In the genomic region with DNA sequence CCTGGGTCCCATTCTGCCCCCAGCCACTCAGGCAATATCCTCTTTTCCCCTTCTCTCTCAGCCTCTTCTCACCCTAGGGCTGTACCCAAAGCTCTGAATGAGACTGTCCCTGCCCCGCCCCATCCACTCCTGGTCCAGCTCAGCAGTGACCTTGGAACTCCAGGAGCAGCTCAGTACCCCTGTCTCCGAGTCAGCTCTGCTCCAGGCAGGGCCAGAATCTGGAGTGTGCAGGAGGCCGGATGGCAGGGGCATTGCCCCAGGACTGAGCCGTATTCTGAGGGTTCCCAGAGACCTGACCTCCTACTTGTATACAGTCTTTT, we compare ENCODE assay signal across 1 cellular context.
TF ChIP-seq lines count a peak whose summit lies in the region.

No MANE protein-coding gene starts in this region.

TF ChIP-seq in K562, 482 proteins besides CTCF, POLR2A, EP300 and RAD21:
- TF ChIP-seq, protein P1, sequence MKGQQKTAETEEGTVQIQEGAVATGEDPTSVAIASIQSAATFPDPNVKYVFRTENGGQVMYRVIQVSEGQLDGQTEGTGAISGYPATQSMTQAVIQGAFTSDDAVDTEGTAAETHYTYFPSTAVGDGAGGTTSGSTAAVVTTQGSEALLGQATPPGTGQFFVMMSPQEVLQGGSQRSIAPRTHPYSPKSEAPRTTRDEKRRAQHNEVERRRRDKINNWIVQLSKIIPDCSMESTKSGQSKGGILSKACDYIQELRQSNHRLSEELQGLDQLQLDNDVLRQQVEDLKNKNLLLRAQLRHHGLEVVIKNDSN (CRISPR knock-in tag; IDR thresholded peaks at IDR 0.05), result no peak
- TF ChIP-seq GABPB2 (CRISPR knock-in tag; conservative IDR thresholded peaks at IDR 0.05) (no peak), MTA2 (IDR thresholded peaks at IDR 0.05; ENCODE audit: low read depth) (no peak), POU5F1 (IDR thresholded peaks at IDR 0.05; ENCODE audit: borderline replicate concordance, low read depth, low read length, partially characterized antibody) (no peak), NFIX (CRISPR knock-in tag; IDR thresholded peaks at IDR 0.05; ENCODE audit: low read depth) (no peak), CCAR2 (IDR thresholded peaks at IDR 0.05; ENCODE audit: low read depth, low read length) (no peak), PCBP2 (IDR thresholded peaks at IDR 0.05; ENCODE audit: low read depth, low read length, poor library complexity, severe bottlenecking) (no peak), RBM25 (IDR thresholded peaks at IDR 0.05; ENCODE audit: low read depth, low read length, severe bottlenecking) (no peak), ZNF253 (CRISPR knock-in tag; conservative IDR thresholded peaks at IDR 0.05) (no peak)
